In genomic region chr14:95515080-95515489, GRCh38 we compare ENCODE assay signal across 8 cellular contexts. TPM values are rescaled to one million over a fixed set of nuclear protein-coding genes. Genes with fewer than 3 reads are reported as not detected.
DNase-seq lines count a peak whose midpoint lies in the region; ATAC-seq lines count a peak whose summit lies in the region.

No MANE protein-coding gene starts in this region.

- H3K4me3 Mint-ChIP-seq in dendritic cell treated with granulocyte-macrophage colony-stimulating factor and Interleukin-4, amounts not matched to agents 40 ng/mL and 50 ng/mL, for 4 days = peak overlapping the region; percentile 82

- H3K4me3 ChIP-seq in aorta (ENCODE audit: low read length in 2 of 2) = peak overlapping the region in 1 of 2 donors; percentile 39

- no peaks in the 10 kb centered on the region for H3K27me3 Mint-ChIP-seq in dendritic cell treated with granulocyte-macrophage colony-stimulating factor and Interleukin-4, amounts not matched to agents 40 ng/mL and 50 ng/mL, for 4 days

- peaks cover 80% of the 10 kb centered on the region for H3K4me1 Mint-ChIP-seq in dendritic cell treated with granulocyte-macrophage colony-stimulating factor and Interleukin-4, amounts not matched to agents 40 ng/mL and 50 ng/mL, for 4 days (ENCODE audit: low read depth)

- H3K27me3 ChIP-seq in aorta (ENCODE audit: control insufficient read depth in 1 of 2, insufficient read depth in 2 of 2, low read length in 1 of 2) = no peaks in the 10 kb centered on the region

- intact Hi-C loops in dendritic cell treated with granulocyte-macrophage colony-stimulating factor and Interleukin-4, amounts not matched to agents 40 ng/mL and 50 ng/mL, for 4 days (cut with micrococcal nuclease) = loop anchor here (10.0 kb wide), 1 partner anchor 850 kb away; the partner anchor contains the start of genes ATG2B and GSKIP
- intact Hi-C loops in aorta (cut with DNase I) = loop anchor here (5.0 to 10.0 kb wide), 2 partner anchors 33 to 360 kb away; partner anchors contain the start of gene DICER1 (in 1 of the 2)

- H3K9me3 Mint-ChIP-seq in dendritic cell treated with granulocyte-macrophage colony-stimulating factor and Interleukin-4, amounts not matched to agents 40 ng/mL and 50 ng/mL, for 4 days = no peaks in the 10 kb centered on the region

- no peaks in the 10 kb centered on the region for H3K36me3 ChIP-seq in aorta (ENCODE audit: control insufficient read depth in 1 of 2, insufficient read depth in 2 of 2, low read length in 1 of 2)

- DNase-seq in NCI-H146 (lab: John Stamatoyannopoulos, UW) = peak; percentile 61
- DNase-seq in NCI-H146 treated with DMSO at 0.1 percent for 48 hours (lab: John Stamatoyannopoulos, UW; ENCODE audit: unreplicated experiment) = no peak
- DNase-seq in NCI-H69 (lab: John Stamatoyannopoulos, UW) = peak; percentile 96
- DNase-seq in midbrain (lab: John Stamatoyannopoulos, UW) = peak; percentile 67
- DNase-seq in aorta = peak; percentile 81 to 84
- DNase-seq in germinal center (ENCODE audit: low spot score) = no peak

- 1 to 2% methylated on average over 9 of the region's 9 CpGs for WGBS in aorta, 2 donors

- H3K27ac Mint-ChIP-seq in dendritic cell treated with granulocyte-macrophage colony-stimulating factor and Interleukin-4, amounts not matched to agents 40 ng/mL and 50 ng/mL, for 4 days = peak overlapping the region; percentile 91

- no peaks in the 10 kb centered on the region for H3K9me3 ChIP-seq in aorta (ENCODE audit: control insufficient read depth, low read length)

- peaks cover 2% of the 10 kb centered on the region in 2 donors for H3K4me1 ChIP-seq in aorta (ENCODE audit: control insufficient read depth in 1 of 2, insufficient read depth in 2 of 2, low read length in 2 of 2)

- ATAC-seq in aorta (ENCODE audit: low FRiP score) (peak; percentile 70), HG03175 (IDR thresholded peaks at IDR 0.05; ENCODE audit: unreplicated experiment) (no peak)

- H3K36me3 Mint-ChIP-seq in dendritic cell treated with granulocyte-macrophage colony-stimulating factor and Interleukin-4, amounts not matched to agents 40 ng/mL and 50 ng/mL, for 4 days (ENCODE audit: low read depth) = peaks cover 32% of the 10 kb centered on the region

- H3K27ac ChIP-seq in aorta (ENCODE audit: low read depth in 1 of 2, low read length in 2 of 2) = peak overlapping the region in 1 of 2 donors; percentile 79

RNA-seq across cellular contexts. Expression of gene SYNE3, which starts 1.4 kb away (rescaled TPM):
- total RNA-seq in aorta = 10 to 100 TPM; 39.1 to 61.5 TPM
- polyA plus RNA-seq in aorta = 1 to 10 TPM; 3.0 to 6.9 TPM

RNA-seq across cellular contexts. Expression of gene GLRX5, which starts 19.8 kb away (rescaled TPM):
- 10 to 100 TPM; 20.1 to 22.4 TPM for total RNA-seq in aorta
- 10 to 100 TPM; 41.9 to 54.2 TPM for polyA plus RNA-seq in aorta

Comparison
In these comparisons a context has a peak if more than half of its experiments do, and no peak if none do; other contexts are left out.
1. DNase-seq: peak in NCI-H146 (single experiment), NCI-H69 (single experiment), midbrain (single experiment) and aorta (2 of 2); none in NCI-H146 treated with DMSO at 0.1 percent for 48 hours (single experiment) and germinal center (single experiment).